In the genomic region with DNA sequence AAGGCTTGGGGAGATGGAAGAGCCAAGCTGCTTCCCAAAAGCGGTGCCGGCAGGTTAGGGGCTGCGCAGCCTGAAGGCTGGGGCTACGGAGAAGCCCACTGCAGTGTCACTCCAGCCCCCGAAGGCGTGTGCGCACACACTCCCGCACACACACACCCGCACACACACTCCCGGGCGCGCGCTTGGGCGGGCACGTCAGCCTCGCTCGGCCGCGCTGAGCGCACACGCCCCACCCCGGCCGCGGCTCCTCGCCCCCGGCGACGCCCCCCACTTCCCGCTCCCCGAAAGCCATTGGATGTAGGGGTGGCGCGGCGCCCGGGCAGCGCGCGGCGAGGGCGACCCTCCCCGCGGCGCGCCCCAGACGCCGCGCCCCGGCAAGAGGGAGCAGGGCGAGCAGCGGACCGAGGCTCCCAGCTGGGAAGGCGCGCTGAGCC, we compare ENCODE assay signal across 10 cellular contexts. TPM values are rescaled to one million over a fixed set of nuclear protein-coding genes. Genes with fewer than 3 reads are reported as not detected.
DNase-seq lines count a peak whose midpoint lies in the region; TF ChIP-seq lines count a peak whose summit lies in the region.
"Had no signal": no experiment of that assay in that cellular context is flagged by ENCODE, and none has a peak within 500 bp of the region (broad histone marks: within the 10 kb centered on the region; RNA-seq: fewer than 3 reads in every experiment).

A gene with protein sequence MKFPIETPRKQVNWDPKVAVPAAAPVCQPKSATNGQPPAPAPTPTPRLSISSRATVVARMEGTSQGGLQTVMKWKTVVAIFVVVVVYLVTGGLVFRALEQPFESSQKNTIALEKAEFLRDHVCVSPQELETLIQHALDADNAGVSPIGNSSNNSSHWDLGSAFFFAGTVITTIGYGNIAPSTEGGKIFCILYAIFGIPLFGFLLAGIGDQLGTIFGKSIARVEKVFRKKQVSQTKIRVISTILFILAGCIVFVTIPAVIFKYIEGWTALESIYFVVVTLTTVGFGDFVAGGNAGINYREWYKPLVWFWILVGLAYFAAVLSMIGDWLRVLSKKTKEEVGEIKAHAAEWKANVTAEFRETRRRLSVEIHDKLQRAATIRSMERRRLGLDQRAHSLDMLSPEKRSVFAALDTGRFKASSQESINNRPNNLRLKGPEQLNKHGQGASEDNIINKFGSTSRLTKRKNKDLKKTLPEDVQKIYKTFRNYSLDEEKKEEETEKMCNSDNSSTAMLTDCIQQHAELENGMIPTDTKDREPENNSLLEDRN (minus strand): TSS at position 184 of the 434 bp plus-strand sequence. CDS start 471 bp downstream, outside the sequence.

- H3K4me3 ChIP-seq in H7 (ENCODE audit: insufficient read depth, low read depth, low read length) (peak within 1 kb of the TSS; percentile 60), Peyer's patch (peak within 1 kb of the TSS; percentile 24 to 50 (median 44))

- H3K4me3 Mint-ChIP-seq in glutamatergic neuron (ENCODE audit: unreplicated experiment), result peak within 1 kb of the TSS; percentile 96

- H3K27ac Mint-ChIP-seq in glutamatergic neuron (ENCODE audit: unreplicated experiment), result peak within 1 kb of the TSS; percentile 67
- H3K27ac Mint-ChIP-seq: CD4-positive, CD25-positive, alpha-beta regulatory T cell had no signal

- no peak within 1 kb of the TSS for H3K27ac ChIP-seq in Peyer's patch
- H3K27ac ChIP-seq in substantia nigra (ENCODE audit: low read depth, low read length, poor library complexity, severe bottlenecking), result peak within 1 kb of the TSS; percentile 50

- DNase-seq in NCI-H1694 treated with DMSO at 0.1 percent for 48 hours (lab: John Stamatoyannopoulos, UW) (peak; percentile 62), NCI-H1694 (lab: John Stamatoyannopoulos, UW) (no peak), H7 (peak; percentile 79), Peyer's patch (no peak), glutamatergic neuron (peak; percentile 46), substantia nigra (lab: John Stamatoyannopoulos, UW) (peak in 12 of 49 donors; percentile 17 to 80 (median 43)), GM20000 (ENCODE audit: low spot score) (no peak), GM13977 (ENCODE audit: low spot score) (no peak)
- DNase-seq: CD4-positive, CD25-positive, alpha-beta regulatory T cell had no signal

- peaks cover 6% of the 10 kb centered on the region for H3K9me3 Mint-ChIP-seq in glutamatergic neuron (ENCODE audit: unreplicated experiment)

- TF ChIP-seq CTCF in Peyer's patch (IDR thresholded peaks at IDR 0.05) (no peak), glutamatergic neuron (IDR thresholded peaks at IDR 0.05; ENCODE audit: partially characterized antibody, unreplicated experiment) (no peak), GM20000 (IDR thresholded peaks at IDR 0.05; ENCODE audit: extremely low read depth, missing control alignments) (no peak), GM13977 (IDR thresholded peaks at IDR 0.05; ENCODE audit: extremely low read depth, insufficient read depth, missing control alignments) (no peak)

- no peaks in the 10 kb centered on the region for H3K9me3 ChIP-seq in Peyer's patch

- H3K36me3 ChIP-seq in H7 (replicated peaks; ENCODE audit: control insufficient read depth, insufficient read depth, low read length) (no peaks in the 10 kb centered on the region), Peyer's patch (no peaks in the 10 kb centered on the region)

- peaks cover 82% of the 10 kb centered on the region for H3K27me3 ChIP-seq in H7 (ENCODE audit: control insufficient read depth, insufficient read depth, low read length)
- peaks cover 0 to 11% of the 10 kb centered on the region in 2 donors for H3K27me3 ChIP-seq in Peyer's patch

- H3K36me3 Mint-ChIP-seq in glutamatergic neuron (ENCODE audit: unreplicated experiment), result peaks cover 4% of the 10 kb centered on the region
- H3K36me3 Mint-ChIP-seq: CD4-positive, CD25-positive, alpha-beta regulatory T cell had no signal

- peaks cover 23% of the 10 kb centered on the region for H3K27me3 Mint-ChIP-seq in glutamatergic neuron (ENCODE audit: unreplicated experiment)

- H3K4me1 ChIP-seq in Peyer's patch, result peaks cover 0 to 23% (median 6%) of the 10 kb centered on the region in 4 donors

- in situ Hi-C loops in GM13977 (cut with MboI; ENCODE audit: low pct_unique_long_range_greater_than_20kb, low sequenced_read_pairs, unreplicated experiment), result no loop called here

- peaks cover 6% of the 10 kb centered on the region for H3K4me1 Mint-ChIP-seq in glutamatergic neuron (ENCODE audit: low read depth, unreplicated experiment)

- no peak for TF ChIP-seq POLR2A in Peyer's patch (IDR thresholded peaks at IDR 0.05)

RNA-seq across cellular contexts. Expression of the gene that starts here (rescaled TPM):
- total RNA-seq in H7 (2014; rRNA removed; shearing (Covaris generic)), result 0.03 TPM in 1 of 2 replicates, not detected in the other
- total RNA-seq in Peyer's patch, result 1 to 10 TPM in 3 of 4 donors, under 1 TPM in 1; 0.70 to 9.9 (median 5.2) TPM
- total RNA-seq in glutamatergic neuron (ENCODE audit: unreplicated experiment), result 2.8 TPM
- total RNA-seq: activated CD8-positive, alpha-beta memory T cell treated with anti-CD3 and anti-CD28 coated beads for 36 hours; CD4-positive, CD25-positive, alpha-beta regulatory T cell had no signal

Comparison
In these comparisons a context has a peak if more than half of its experiments do, and no peak if none do; other contexts are left out.
1. DNase-seq: peak in NCI-H1694 treated with DMSO at 0.1 percent for 48 hours (single experiment) and glutamatergic neuron (single experiment); none in NCI-H1694 (single experiment), Peyer's patch (0 of 3), GM20000 (single experiment) and GM13977 (single experiment).
2. Peak in DNase-seq and H3K4me3 ChIP-seq in H7; RNA of the gene not detected or under 1 TPM.